1 cellular context compared by ENCODE assay signal in the genomic region with DNA sequence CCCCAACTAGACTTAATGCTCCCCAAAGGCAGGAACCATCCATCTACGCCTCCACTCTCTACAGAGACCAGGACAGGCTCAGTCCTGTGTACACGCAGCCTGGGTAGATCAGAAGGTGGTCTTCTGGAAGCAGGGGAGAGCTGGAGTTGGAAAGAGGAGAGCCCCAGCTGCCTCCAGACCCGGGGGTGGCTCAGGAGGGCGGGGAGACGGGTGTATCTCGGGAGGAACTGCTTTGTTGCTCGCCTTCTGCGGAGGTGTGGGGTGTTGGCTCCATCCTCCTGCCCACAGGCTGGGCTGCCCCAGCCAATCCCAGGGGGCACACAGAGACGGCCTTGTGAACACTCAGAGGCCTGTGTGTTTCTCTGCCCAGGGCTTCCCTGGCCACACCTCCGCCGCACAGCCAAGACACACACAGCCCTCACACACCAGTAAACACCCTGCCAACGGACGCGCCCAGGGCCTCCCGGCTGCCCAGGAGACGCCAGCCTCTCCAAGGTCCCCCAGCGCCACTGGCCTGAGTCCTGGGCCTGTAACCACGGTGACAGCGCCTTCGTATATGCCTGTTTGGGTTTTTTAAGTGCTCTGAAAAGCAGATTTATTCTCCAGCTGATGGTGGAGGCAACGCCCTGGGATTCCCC.
TF ChIP-seq lines count a peak whose summit lies in the region.

No MANE protein-coding gene starts in this region.

TF ChIP-seq in A549, 52 proteins besides CTCF, POLR2A, EP300 and RAD21 (continued from another document):
- TF ChIP-seq, protein P1, sequence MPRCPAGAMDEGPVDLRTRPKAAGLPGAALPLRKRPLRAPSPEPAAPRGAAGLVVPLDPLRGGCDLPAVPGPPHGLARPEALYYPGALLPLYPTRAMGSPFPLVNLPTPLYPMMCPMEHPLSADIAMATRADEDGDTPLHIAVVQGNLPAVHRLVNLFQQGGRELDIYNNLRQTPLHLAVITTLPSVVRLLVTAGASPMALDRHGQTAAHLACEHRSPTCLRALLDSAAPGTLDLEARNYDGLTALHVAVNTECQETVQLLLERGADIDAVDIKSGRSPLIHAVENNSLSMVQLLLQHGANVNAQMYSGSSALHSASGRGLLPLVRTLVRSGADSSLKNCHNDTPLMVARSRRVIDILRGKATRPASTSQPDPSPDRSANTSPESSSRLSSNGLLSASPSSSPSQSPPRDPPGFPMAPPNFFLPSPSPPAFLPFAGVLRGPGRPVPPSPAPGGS (IDR thresholded peaks at IDR 0.05), result no peak
- no peak for TF ChIP-seq TP53 (CRISPR knock-in tag; IDR thresholded peaks at IDR 0.05)
- no peak for TF ChIP-seq JUNB (IDR thresholded peaks at IDR 0.05)
- no peak for TF ChIP-seq ZNF302 (CRISPR knock-in tag; IDR thresholded peaks at IDR 0.05)
- TF ChIP-seq, protein P2, sequence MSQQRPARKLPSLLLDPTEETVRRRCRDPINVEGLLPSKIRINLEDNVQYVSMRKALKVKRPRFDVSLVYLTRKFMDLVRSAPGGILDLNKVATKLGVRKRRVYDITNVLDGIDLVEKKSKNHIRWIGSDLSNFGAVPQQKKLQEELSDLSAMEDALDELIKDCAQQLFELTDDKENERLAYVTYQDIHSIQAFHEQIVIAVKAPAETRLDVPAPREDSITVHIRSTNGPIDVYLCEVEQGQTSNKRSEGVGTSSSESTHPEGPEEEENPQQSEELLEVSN (IDR thresholded peaks at IDR 0.05; ENCODE audit: borderline replicate concordance, low read depth), result no peak
- TF ChIP-seq ZFP36 (IDR thresholded peaks at IDR 0.05; ENCODE audit: borderline replicate concordance, partially characterized antibody), result no peak
- TF ChIP-seq, protein P3, sequence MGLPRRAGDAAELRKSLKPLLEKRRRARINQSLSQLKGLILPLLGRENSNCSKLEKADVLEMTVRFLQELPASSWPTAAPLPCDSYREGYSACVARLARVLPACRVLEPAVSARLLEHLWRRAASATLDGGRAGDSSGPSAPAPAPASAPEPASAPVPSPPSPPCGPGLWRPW (IDR thresholded peaks at IDR 0.05), result no peak
